Comparison of ENCODE assay signal across 17 cellular contexts in the genomic region with DNA sequence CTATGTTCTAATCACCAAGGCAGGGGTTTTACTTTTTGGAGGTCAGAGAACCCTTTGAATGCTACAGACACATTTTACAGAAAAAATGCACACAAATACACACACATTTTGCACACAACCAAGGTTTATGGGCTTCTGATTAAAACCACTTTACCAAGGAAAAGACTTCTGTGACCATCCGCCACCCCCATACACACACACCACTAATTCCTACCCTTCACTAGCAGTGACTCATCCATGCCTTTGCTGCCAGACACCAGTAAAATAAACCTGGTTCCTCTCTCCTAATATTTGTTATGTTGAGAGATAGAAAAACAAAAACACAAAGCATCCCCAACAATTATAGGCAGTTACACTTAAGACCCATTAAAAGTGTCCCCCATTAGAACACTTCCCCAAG. TPM values are rescaled to one million over a fixed set of nuclear protein-coding genes. Genes with fewer than 3 reads are reported as not detected.
DNase-seq lines count a peak whose midpoint lies in the region; ATAC-seq, FAIRE-seq and TF ChIP-seq lines count a peak whose summit lies in the region.
"Had no signal": no experiment of that assay in that cellular context is flagged by ENCODE, and none has a peak within 500 bp of the region (broad histone marks: within the 10 kb centered on the region; RNA-seq: fewer than 3 reads in every experiment).

No MANE protein-coding gene starts in this region.

- ATAC-seq in activated T-cell treated with anti-CD3 and anti-CD28 coated beads, Interleukin-2, amount 50 U/mL, for 72 hours (replicated peaks in 1 of 2), result peak; percentile 62 to 84
- ATAC-seq in RWPE2 (ENCODE audit: low read depth), result peak; percentile 79
- ATAC-seq: body of pancreas; effector memory CD8-positive, alpha-beta T cell; upper lobe of right lung had no signal

- H3K36me3 ChIP-seq in RWPE2 (ENCODE audit: low read depth), result no peaks in the 10 kb centered on the region
- H3K36me3 ChIP-seq: upper lobe of right lung had no signal

- H3K4me3 Mint-ChIP-seq in activated T-cell treated with anti-CD3 and anti-CD28 coated beads, Interleukin-2, amount 50 U/mL, for 72 hours, result peak overlapping the region in 1 of 2 donors; percentile 31
- H3K4me3 Mint-ChIP-seq: B cell; effector memory CD8-positive, alpha-beta T cell had no signal

- H3K4me1 ChIP-seq in RWPE2 (ENCODE audit: insufficient read depth, poor library complexity, severe bottlenecking), result peaks cover 7% of the 10 kb centered on the region
- H3K4me1 ChIP-seq: body of pancreas, upper lobe of right lung had no signal

- no peaks in the 10 kb centered on the region for H3K9me3 ChIP-seq in RWPE2 (ENCODE audit: severe bottlenecking)
- H3K9me3 ChIP-seq: body of pancreas, upper lobe of right lung had no signal

- FAIRE-seq in urothelium cell line (lab: Jason Lieb, UNC), result no peak

- TF ChIP-seq CTCF in RWPE2 (IDR thresholded peaks at IDR 0.05; ENCODE audit: poor library complexity, severe bottlenecking), result no peak

- H3K36me3 Mint-ChIP-seq in activated T-cell treated with anti-CD3 and anti-CD28 coated beads, Interleukin-2, amount 50 U/mL, for 72 hours (ENCODE audit: insufficient read depth in 2 of 2), result no peaks in the 10 kb centered on the region

- H3K9me3 Mint-ChIP-seq in activated T-cell treated with anti-CD3 and anti-CD28 coated beads, Interleukin-2, amount 50 U/mL, for 72 hours, result no peaks in the 10 kb centered on the region
- H3K9me3 Mint-ChIP-seq: effector memory CD8-positive, alpha-beta T cell had no signal

- H3K27ac ChIP-seq in RWPE2 (ENCODE audit: poor library complexity, severe bottlenecking), result no peak overlapping the region
- H3K27ac ChIP-seq: body of pancreas, upper lobe of right lung had no signal

- H3K27me3 Mint-ChIP-seq in activated T-cell treated with anti-CD3 and anti-CD28 coated beads, Interleukin-2, amount 50 U/mL, for 72 hours (ENCODE audit: low read depth), result peaks cover 12% of the 10 kb centered on the region

- H3K27me3 ChIP-seq in RWPE2 (ENCODE audit: insufficient read depth, poor library complexity, severe bottlenecking), result no peaks in the 10 kb centered on the region
- H3K27me3 ChIP-seq: body of pancreas, upper lobe of right lung had no signal

- DNase-seq in activated T-cell treated with anti-CD3 and anti-CD28 coated beads, Interleukin-2, amount 50 U/mL, for 72 hours, result peak; percentile 8 to 12
- DNase-seq in activated T-cell treated with anti-CD3 and anti-CD28 coated beads for 4 hours, result no peak
- no peak for DNase-seq in RWPE2 (ENCODE audit: low spot score)
- DNase-seq in fibroblast of peridontal ligament (ENCODE audit: extremely low read depth), result peak; percentile 35
- DNase-seq in urothelium cell line (ENCODE audit: low spot score), result peak; percentile 56
- no peak for DNase-seq in NCI-H526 treated with DMSO at 0.1 percent for 48 hours (lab: John Stamatoyannopoulos, UW)
- no peak for DNase-seq in GOT3 (lab: John Stamatoyannopoulos, UW)
- DNase-seq in NCI-H1417 (lab: John Stamatoyannopoulos, UW), result no peak
- DNase-seq: activated T-cell treated with anti-CD3 and anti-CD28 coated beads, Interleukin-2, amount 50 U/mL, for 48 hours; body of pancreas; effector memory CD8-positive, alpha-beta T cell; NCI-H2171 treated with DMSO at 0.1 percent for 48 hours; SHP77; stimulated activated CD8-positive, alpha-beta memory T cell treated with anti-CD3 and anti-CD28 coated beads, Interleukin-4, amount 100 ng/mL, for 48 hours; upper lobe of right lung had no signal

- no peak overlapping the region for H3K27ac Mint-ChIP-seq in activated T-cell treated with anti-CD3 and anti-CD28 coated beads, Interleukin-2, amount 50 U/mL, for 72 hours
- H3K27ac Mint-ChIP-seq: B cell had no signal

- H3K4me3 ChIP-seq in RWPE2 (ENCODE audit: severe bottlenecking), result no peak overlapping the region
- H3K4me3 ChIP-seq: body of pancreas, upper lobe of right lung had no signal

- H3K4me1 Mint-ChIP-seq in activated T-cell treated with anti-CD3 and anti-CD28 coated beads, Interleukin-2, amount 50 U/mL, for 72 hours (ENCODE audit: low read depth), result peaks cover 15% of the 10 kb centered on the region
- H3K4me1 Mint-ChIP-seq: B cell had no signal

RNA-seq across cellular contexts. Expression of gene PIGM, which starts 12.9 kb away (rescaled TPM):
- total RNA-seq in activated T-cell treated with anti-CD3 and anti-CD28 coated beads, Interleukin-2, amount 50 U/mL, for 72 hours, result 1 to 10 TPM; 4.4 to 4.6 TPM

RNA-seq across cellular contexts. Expression of gene KCNJ10, which starts 51.1 kb away (rescaled TPM):
- under 1 TPM; 0.37 to 0.65 TPM for total RNA-seq in activated T-cell treated with anti-CD3 and anti-CD28 coated beads, Interleukin-2, amount 50 U/mL, for 72 hours
- total RNA-seq: B cell, body of pancreas, G401, upper lobe of right lung had no signal

Comparison
In these comparisons a context has a peak if more than half of its experiments do, and no peak if none do; other contexts are left out.
1. DNase-seq: peak in activated T-cell treated with anti-CD3 and anti-CD28 coated beads, Interleukin-2, amount 50 U/mL, for 72 hours (2 of 2), fibroblast of peridontal ligament (single experiment) and urothelium cell line (single experiment); none in activated T-cell treated with anti-CD3 and anti-CD28 coated beads for 4 hours (single experiment), RWPE2 (single experiment), NCI-H526 treated with DMSO at 0.1 percent for 48 hours (single experiment), GOT3 (single experiment) and NCI-H1417 (0 of 3).